ENCODE assay signal across 19 cellular contexts in the genomic region with DNA sequence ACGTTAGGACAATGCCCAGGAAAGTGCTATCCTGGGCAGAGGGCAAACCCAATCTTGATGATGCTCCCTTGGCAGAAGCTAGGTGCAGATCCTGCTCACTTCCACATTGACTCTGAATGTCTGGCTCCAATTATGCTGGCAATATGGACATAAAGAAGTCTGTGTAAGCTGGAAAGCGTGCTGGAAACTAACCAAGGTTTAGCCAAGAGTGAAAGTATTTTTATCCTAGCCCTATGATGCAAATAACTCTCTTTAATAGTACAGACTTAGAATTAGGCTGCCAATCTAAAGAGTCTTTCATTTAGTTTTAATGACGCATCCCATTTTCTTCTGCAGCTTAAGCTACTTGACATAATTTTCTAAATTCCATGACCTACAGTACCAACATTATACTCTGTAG.
"Had no signal": no experiment of that assay in that cellular context is flagged by ENCODE, and none has a peak within 500 bp of the region (broad histone marks: within the 10 kb centered on the region; RNA-seq: fewer than 3 reads in every experiment).

No MANE protein-coding gene starts in this region.

- H2AFZ ChIP-seq: parathyroid adenoma had no signal

- H3K4me1 ChIP-seq: breast epithelium, uterus had no signal

- H3K4me3 ChIP-seq: breast epithelium, coronary artery, transverse colon, uterus had no signal

- H3K27me3 ChIP-seq: breast epithelium, transverse colon, uterus had no signal

- H3K36me3 ChIP-seq: breast epithelium, transverse colon, uterus had no signal

- H3K9ac ChIP-seq: parathyroid adenoma had no signal

- DNase-seq: activated CD4-positive, alpha-beta T cell treated with anti-CD3 and anti-CD28 coated beads, Interleukin-2, amount 50 U/mL, for 1 hour; activated CD4-positive, CD25-positive, alpha-beta regulatory T cell treated with anti-CD3 and anti-CD28 coated beads, Interleukin-2, amount 50 U/mL, for 72 hours; activated CD8-positive, alpha-beta memory T cell treated with anti-CD3 and anti-CD28 coated beads, Interleukin-2, amount 50 U/mL, for 4 hours; activated effector memory CD4-positive, alpha-beta T cell treated with Interleukin-2 at 50 U/mL for 16 hours; activated naive CD4-positive, alpha-beta T cell treated with anti-CD3 and anti-CD28 coated beads, Interleukin-2, amount 10 ng/mL, durations not matched to agents 7 days and 5 days; activated naive CD8-positive, alpha-beta T cell treated with anti-CD3 and anti-CD28 coated beads, Interleukin-2, amount 50 U/mL, for 24 hours; activated T-cell treated with anti-CD3 and anti-CD28 coated beads, Interleukin-2, amount 50 U/mL, for 4 hours; aorta; foreskin melanocyte; midbrain; stimulated activated CD4-positive, alpha-beta T cell treated with anti-CD3 and anti-CD28 coated beads, Interleukin-12 subunit alpha, Interleukin-12 subunit beta, amount 100 ng/mL, for 4 hours; stimulated activated CD4-positive, alpha-beta T cell treated with anti-CD3 and anti-CD28 coated beads, Interleukin-1b, Interleukin-23, amount 100 ng/mL, for 48 hours; stimulated activated naive CD8-positive, alpha-beta T cell treated with anti-CD3 and anti-CD28 coated beads, Interleukin-15, Interleukin-2, amounts not matched to agents 100 U/mL and 50 U/mL, for 24 hours; transverse colon; uterus had no signal

- ATAC-seq: activated naive CD8-positive, alpha-beta T cell treated with anti-CD3 and anti-CD28 coated beads, Interleukin-2, amount 50 U/mL, for 24 hours; activated T-cell treated with anti-CD3 and anti-CD28 coated beads, Interleukin-2, amount 50 U/mL, for 4 hours; left lobe of liver; stimulated activated naive CD8-positive, alpha-beta T cell treated with anti-CD3 and anti-CD28 coated beads, Interleukin-15, Interleukin-2, amounts not matched to agents 100 U/mL and 50 U/mL, for 24 hours had no signal

- H3K27ac ChIP-seq: breast epithelium, coronary artery, parathyroid adenoma, transverse colon, uterus had no signal

- H3K9me3 ChIP-seq: breast epithelium, transverse colon, uterus had no signal
